ENCODE assay signal across 21 cellular contexts in genomic region chr5:121377446-121377845, GRCh38.
"Had no signal": no experiment of that assay in that cellular context is flagged by ENCODE, and none has a peak within 500 bp of the region (broad histone marks: within the 10 kb centered on the region; RNA-seq: fewer than 3 reads in every experiment).

No MANE protein-coding gene starts in this region.

- ATAC-seq: activated CD8-positive, alpha-beta T cell treated with anti-CD3 and anti-CD28 coated beads for 36 hours; activated T-helper 17 cell treated with anti-CD3 and anti-CD28 coated beads, Interleukin-2, amount 50 U/mL, for 72 hours; gastrocnemius medialis; heart left ventricle; left lung; right lobe of liver; stimulated activated effector memory CD8-positive, alpha-beta T cell treated with anti-CD3 and anti-CD28 coated beads, Interleukin-12 subunit alpha, Interleukin-12 subunit beta, amount 100 ng/mL, for 72 hours had no signal

- H3K4me1 ChIP-seq: gastrocnemius medialis, heart left ventricle, left lung, parathyroid adenoma, right lobe of liver, stomach had no signal

- H2AFZ ChIP-seq: parathyroid adenoma had no signal

- H3K9ac ChIP-seq: parathyroid adenoma had no signal

- DNase-seq: activated B cell treated with CpG ODN at 0.5 μM for 24 hours; activated CD4-positive, alpha-beta T cell treated with anti-CD3 and anti-CD28 coated beads for 48 hours; activated CD8-positive, alpha-beta T cell treated with anti-CD3 and anti-CD28 coated beads for 36 hours; activated naive CD4-positive, alpha-beta T cell treated with Interleukin-2 at 50 U/mL for 16 hours; activated naive CD8-positive, alpha-beta T cell treated with anti-CD3 and anti-CD28 coated beads, Interleukin-2, amount 10 ng/mL, durations not matched to agents 7 days and 5 days; activated T-cell treated with anti-CD3 and anti-CD28 coated beads, Interleukin-2, amount 50 U/mL, for 1 hour; anterior cingulate cortex; caudate nucleus; endodermal cell; gastrocnemius medialis; heart left ventricle; mammary epithelial cell; midbrain; right lobe of liver; stimulated activated CD4-positive, alpha-beta T cell treated with anti-CD3 and anti-CD28 coated beads, Interleukin-4, amount 100 ng/mL, for 24 hours; stomach had no signal

- H3K27me3 ChIP-seq: gastrocnemius medialis, heart left ventricle, left lung, right lobe of liver, stomach had no signal

- H3K9me3 ChIP-seq: gastrocnemius medialis, heart left ventricle, left lung, right lobe of liver, stomach, thoracic aorta had no signal

- H3K36me3 ChIP-seq: gastrocnemius medialis, heart left ventricle, left lung, right lobe of liver, stomach, thoracic aorta had no signal

- H3K4me3 ChIP-seq: gastrocnemius medialis, heart left ventricle, left lung, right lobe of liver, stomach, thoracic aorta had no signal

- H3K27ac ChIP-seq: gastrocnemius medialis, heart left ventricle, left lung, parathyroid adenoma, right lobe of liver, stomach, thoracic aorta had no signal

- H3K79me2 ChIP-seq: parathyroid adenoma had no signal
